27 cellular contexts compared by ENCODE assay signal in genomic region chr1:72547412-72547811, GRCh38.
DNase-seq lines count a peak whose midpoint lies in the region; ATAC-seq, FAIRE-seq and TF ChIP-seq lines count a peak whose summit lies in the region.
"Had no signal": no experiment of that assay in that cellular context is flagged by ENCODE, and none has a peak within 500 bp of the region (broad histone marks: within the 10 kb centered on the region; RNA-seq: fewer than 3 reads in every experiment).

No MANE protein-coding gene starts in this region.

- H3K9ac ChIP-seq in H1 (replicated peaks in 1 of 4; ENCODE audit: extremely low read depth in 1 of 4, low read depth in 3 of 4, low read length in 3 of 4) = no peak overlapping the region
- H3K9ac ChIP-seq in neuronal stem cell (ENCODE audit: low read depth, low read length, poor library complexity) = no peak overlapping the region
- H3K9ac ChIP-seq: BLaER1 treated with 17β-estradiol and CSF1 and Interleukin-3, amounts not matched to agents 10 nM and 100 nM had no signal

- no peak overlapping the region for H4K5ac ChIP-seq in H1 (ENCODE audit: insufficient read length, low read depth, low read length)

- no peak overlapping the region for H3K18ac ChIP-seq in H1 (ENCODE audit: extremely low read depth, low read length)
- no peak overlapping the region for H3K18ac ChIP-seq in neuronal stem cell (ENCODE audit: low read length)

- no peak overlapping the region for H3K56ac ChIP-seq in H1 (replicated peaks; ENCODE audit: insufficient read length, low read depth, low read length)

- DNase-seq in NCI-H345 (lab: John Stamatoyannopoulos, UW) (peak; percentile 43), NCI-H345 treated with DMSO at 0.1 percent for 48 hours (lab: John Stamatoyannopoulos, UW; ENCODE audit: unreplicated experiment) (no peak), NCI-H1930 (lab: John Stamatoyannopoulos, UW) (peak; percentile 64 to 76), H1 (ENCODE audit: low read depth in 1 of 2, low spot score in 2 of 2) (no peak), neuronal stem cell (ENCODE audit: low spot score) (no peak), OCI-M1 (lab: John Stamatoyannopoulos, UW) (no peak), NOMO-1 treated with DMSO at 0.1 percent for 48 hours (lab: John Stamatoyannopoulos, UW; ENCODE audit: unreplicated experiment) (no peak)
- DNase-seq: activated CD4-positive, alpha-beta memory T cell treated with anti-CD3 and anti-CD28 coated beads, Interleukin-2, amount 10 ng/mL, durations not matched to agents 7 days and 5 days; activated gamma-delta T cell; activated naive CD8-positive, alpha-beta T cell treated with anti-CD3 and anti-CD28 coated beads, Interleukin-2, amount 50 U/mL, for 24 hours; Caco-2; left ventricle myocardium superior; natural killer cell; NCI-H1092 treated with DMSO at 0.1 percent for 48 hours; pancreas; Peyer's patch; SIG-M5; stimulated activated CD4-positive, alpha-beta T cell treated with anti-CD3 and anti-CD28 coated beads, Interleukin-12 subunit alpha, Interleukin-12 subunit beta, amount 100 ng/mL, for 4 hours; stimulated activated naive CD8-positive, alpha-beta T cell treated with anti-CD3 and anti-CD28 coated beads, Interleukin-15, Interleukin-2, amounts not matched to agents 100 U/mL and 50 U/mL, for 24 hours; T-cell; thyroid gland had no signal

- H2BK120ac ChIP-seq in H1 (replicated peaks; ENCODE audit: low read depth, low read length) = no peak overlapping the region
- H2BK120ac ChIP-seq in neuronal stem cell (ENCODE audit: low read depth, low read length) = no peak overlapping the region

- no peak overlapping the region for H2BK5ac ChIP-seq in H1 (ENCODE audit: low read depth, low read length)
- no peak overlapping the region for H2BK5ac ChIP-seq in neuronal stem cell (ENCODE audit: low read length)

- H3K23ac ChIP-seq in H1 (ENCODE audit: insufficient read length) = no peak overlapping the region
- no peak overlapping the region for H3K23ac ChIP-seq in neuronal stem cell (ENCODE audit: low read depth, low read length, poor library complexity)

- POLR2A ChIA-PET in H1 (lab: Charles Lee; ENCODE audit: partially characterized antibody) = no interaction called here

- peak overlapping the region in 1 of 2 experiments; percentile 19; a peak in 1 of 4 replicates for H3K4me2 ChIP-seq in H1 (ENCODE audit: insufficient read depth in 1 of 2, low read depth in 2 of 2, low read length in 2 of 2)
- H3K4me2 ChIP-seq in neuronal stem cell (ENCODE audit: insufficient read depth, low read length, poor library complexity, severe bottlenecking) = no peak overlapping the region
- H3K4me2 ChIP-seq: BLaER1 treated with 17β-estradiol and CSF1 and Interleukin-3, amounts not matched to agents 10 nM and 100 nM; hepatocyte had no signal

- FAIRE-seq in H1 (lab: Jason Lieb, UNC) = peak; percentile 57
- FAIRE-seq: frontal cortex, pancreas had no signal

- H2BK12ac ChIP-seq in H1 (ENCODE audit: low read depth, low read length) (no peak overlapping the region), neuronal stem cell (ENCODE audit: low read length) (no peak overlapping the region)

- peak overlapping the region in 1 of 4 experiments; percentile 0; a peak in 1 of 8 replicates for H3K4me3 ChIP-seq in H1 (ENCODE audit: extremely low read depth in 1 of 4, insufficient read depth in 2 of 4, low read depth in 3 of 4, low read length in 4 of 4)
- no peak overlapping the region for H3K4me3 ChIP-seq in neuronal stem cell (ENCODE audit: low read length in 2 of 2)
- H3K4me3 ChIP-seq: BLaER1 treated with 17β-estradiol and CSF1 and Interleukin-3, amounts not matched to agents 10 nM and 100 nM; hepatocyte; pancreas; Peyer's patch; right atrium auricular region; thyroid gland had no signal

- H3K9me3 ChIP-seq in H1 (ENCODE audit: insufficient read depth in 2 of 2, low read depth in 1 of 2, low read length in 1 of 2) = no peaks in the 10 kb centered on the region
- no peaks in the 10 kb centered on the region for H3K9me3 ChIP-seq in neuronal stem cell (replicated peaks in 1 of 2; ENCODE audit: control insufficient read depth in 2 of 2, insufficient read depth in 1 of 2, low read depth in 1 of 2, low read length in 2 of 2)
- H3K9me3 ChIP-seq: BLaER1 treated with 17β-estradiol and CSF1 and Interleukin-3, amounts not matched to agents 10 nM and 100 nM; Caco-2; pancreas; Peyer's patch; right atrium auricular region; thyroid gland had no signal

- H3K4ac ChIP-seq in H1 (replicated peaks; ENCODE audit: insufficient read length, low read depth, low read length) (no peak overlapping the region), neuronal stem cell (ENCODE audit: low read length) (no peak overlapping the region)

- CTCF ChIA-PET in H1 (lab: Charles Lee; ENCODE audit: partially characterized antibody) = interaction anchor here (1.0 kb wide), 1 partner anchor 10 kb away, joined by 4 read pairs; no protein-coding TSS in a partner anchor

- no peak overlapping the region for H2BK20ac ChIP-seq in H1 (ENCODE audit: low read length)

- no peak for TF ChIP-seq POLR2A in H1 (IDR thresholded peaks at IDR 0.05; ENCODE audit: control extremely low read depth in 1 of 2, low read depth in 2 of 2, low read length in 2 of 2)

- 80% methylated on average over 1 of the region's 1 CpG; no CpG with 5 or more reads in 1 of the 2 experiments for WGBS in H1 (ENCODE audit: extremely low coverage in 1 of 2, insufficient coverage in 1 of 2, insufficient read length in 1 of 2, insufficient replicate concordance in 2 of 2, low coverage in 1 of 2, low lambda C conversion rate in 2 of 2, missing lambda C conversion rate in 1 of 2), 2 experiments
- no CpG with 5 or more reads among the region's 1 CpG for WGBS in neuronal stem cell (ENCODE audit: extremely low coverage in 2 of 2, insufficient read length in 2 of 2, insufficient replicate concordance in 1 of 2), 2 donors

- H3K4me1 ChIP-seq in H1 (replicated peaks in 1 of 4; ENCODE audit: control insufficient read depth in 3 of 4, insufficient read depth in 4 of 4, low read length in 3 of 4) = peaks cover 0 to 8% (median 2%) of the 10 kb centered on the region in 4 experiments; a peak in 2 of 7 replicates
- no peaks in the 10 kb centered on the region for H3K4me1 ChIP-seq in neuronal stem cell (ENCODE audit: control insufficient read depth in 2 of 2, insufficient read depth in 1 of 2, low read depth in 1 of 2, low read length in 2 of 2)
- H3K4me1 ChIP-seq: BLaER1 treated with 17β-estradiol and CSF1 and Interleukin-3, amounts not matched to agents 10 nM and 100 nM; Caco-2; pancreas; Peyer's patch; right atrium auricular region; thyroid gland had no signal

- no peaks in the 10 kb centered on the region for H3K79me2 ChIP-seq in H1 (ENCODE audit: control insufficient read depth in 1 of 2, insufficient read depth in 2 of 2, low read length in 2 of 2)
- H3K79me2 ChIP-seq: hepatocyte had no signal

- H4K91ac ChIP-seq in H1 (replicated peaks; ENCODE audit: insufficient read length, low read length) = no peak overlapping the region
- no peak overlapping the region for H4K91ac ChIP-seq in neuronal stem cell (ENCODE audit: low read depth, low read length, poor library complexity)

- no peaks in the 10 kb centered on the region for H4K20me1 ChIP-seq in H1 (replicated peaks in 1 of 2; ENCODE audit: control insufficient read depth in 1 of 2, insufficient read depth in 2 of 2, low read length in 2 of 2)
- H4K20me1 ChIP-seq: BLaER1 treated with 17β-estradiol and CSF1 and Interleukin-3, amounts not matched to agents 10 nM and 100 nM had no signal

- H2BK15ac ChIP-seq in H1 (ENCODE audit: low read length) = no peak overlapping the region
- no peak overlapping the region for H2BK15ac ChIP-seq in neuronal stem cell (ENCODE audit: low read length)

- H3K23me2 ChIP-seq in H1 (ENCODE audit: low read depth, low read length) = no peaks in the 10 kb centered on the region

- H4K8ac ChIP-seq in H1 (ENCODE audit: extremely low read depth, insufficient read depth, low read length) (no peak overlapping the region), neuronal stem cell (ENCODE audit: low read depth, low read length) (no peak overlapping the region)

- no peak overlapping the region for H3K14ac ChIP-seq in H1 (ENCODE audit: insufficient read length)
- H3K14ac ChIP-seq in neuronal stem cell (ENCODE audit: low read length) = no peak overlapping the region

- TF ChIP-seq RAD21 in H1 (IDR thresholded peaks at IDR 0.05 in 1 of 2, conservative IDR thresholded peaks at IDR 0.05 in 1 of 2; ENCODE audit: low read depth in 2 of 2, low read length in 2 of 2) = no peak

- H3K36me3 ChIP-seq in H1 (ENCODE audit: control insufficient read depth in 2 of 4, insufficient read depth in 4 of 4, low read length in 3 of 4) = no peaks in the 10 kb centered on the region
- H3K36me3 ChIP-seq in neuronal stem cell (replicated peaks in 1 of 2; ENCODE audit: control insufficient read depth in 2 of 2, insufficient read depth in 2 of 2, low read length in 2 of 2) = no peaks in the 10 kb centered on the region
- H3K36me3 ChIP-seq: BLaER1 treated with 17β-estradiol and CSF1 and Interleukin-3, amounts not matched to agents 10 nM and 100 nM; pancreas; Peyer's patch; right atrium auricular region; thyroid gland had no signal

- no peak for TF ChIP-seq CTCF in H1 (IDR thresholded peaks at IDR 0.05; ENCODE audit: control extremely low read depth in 1 of 3, insufficient read depth in 1 of 3, low read depth in 1 of 3, low read length in 3 of 3)

- TF ChIP-seq EP300 in H1 (IDR thresholded peaks at IDR 0.05; ENCODE audit: borderline replicate concordance in 1 of 2, low read depth in 2 of 2, low read length in 2 of 2) = no peak

- no peak for ATAC-seq in GM18519 (IDR thresholded peaks at IDR 0.05; ENCODE audit: low FRiP score, unreplicated experiment)
- ATAC-seq: activated CD4-positive, CD25-positive, alpha-beta regulatory T cell treated with anti-CD3 and anti-CD28 coated beads, Interleukin-2, amount 50 U/mL, for 24 hours; activated naive CD8-positive, alpha-beta T cell treated with anti-CD3 and anti-CD28 coated beads, Interleukin-2, amount 50 U/mL, for 24 hours; left ventricle myocardium superior; natural killer cell; pancreas; stimulated activated naive CD8-positive, alpha-beta T cell treated with anti-CD3 and anti-CD28 coated beads, Interleukin-15, Interleukin-2, amounts not matched to agents 100 U/mL and 50 U/mL, for 24 hours; T-cell had no signal

- H3K27me3 ChIP-seq in H1 (replicated peaks in 1 of 4; ENCODE audit: control insufficient read depth in 3 of 4, extremely low read depth in 1 of 4, insufficient read depth in 3 of 4, low read length in 3 of 4) = no peaks in the 10 kb centered on the region
- H3K27me3 ChIP-seq in neuronal stem cell (ENCODE audit: control insufficient read depth in 3 of 3, insufficient read depth in 3 of 3, low read depth in 1 of 3, low read length in 3 of 3) = no peaks in the 10 kb centered on the region
- H3K27me3 ChIP-seq: BLaER1 treated with 17β-estradiol and CSF1 and Interleukin-3, amounts not matched to agents 10 nM and 100 nM; hepatocyte; pancreas; Peyer's patch; right atrium auricular region; thyroid gland had no signal

- H2AFZ ChIP-seq in H1 (ENCODE audit: low read length) (no peak overlapping the region), neuronal stem cell (ENCODE audit: low read length) (peak overlapping the region; percentile 9)
- H2AFZ ChIP-seq: hepatocyte had no signal

- H2AK5ac ChIP-seq in H1 (ENCODE audit: low read depth, low read length) = no peak overlapping the region
- no peak overlapping the region for H2AK5ac ChIP-seq in neuronal stem cell (ENCODE audit: low read depth, low read length)

- H3K27ac ChIP-seq in H1 (ENCODE audit: low read depth, low read length) = no peak overlapping the region
- H3K27ac ChIP-seq in neuronal stem cell (replicated peaks; ENCODE audit: low read length) = no peak overlapping the region
- H3K27ac ChIP-seq: BLaER1 treated with 17β-estradiol and CSF1 and Interleukin-3, amounts not matched to agents 10 nM and 100 nM; hepatocyte; pancreas; Peyer's patch; right atrium auricular region; thyroid gland had no signal

- H3K79me1 ChIP-seq in H1 (ENCODE audit: low read depth, low read length) (no peaks in the 10 kb centered on the region), neuronal stem cell (ENCODE audit: low read depth, low read length) (no peaks in the 10 kb centered on the region)

Comparison
In these comparisons a context has a peak if more than half of its experiments do, and no peak if none do; other contexts are left out.
1. DNase-seq: peak in NCI-H345 (single experiment) and NCI-H1930 (2 of 2); none in NCI-H345 treated with DMSO at 0.1 percent for 48 hours (single experiment), H1 (0 of 2), neuronal stem cell (single experiment), OCI-M1 (single experiment) and NOMO-1 treated with DMSO at 0.1 percent for 48 hours (single experiment).